ENCODE assay signal across 10 cellular contexts in genomic region chr7:128891110-128891941, GRCh38. TPM values are rescaled to one million over a fixed set of nuclear protein-coding genes. Genes with fewer than 3 reads are reported as not detected.
DNase-seq lines count a peak whose midpoint lies in the region; ATAC-seq and TF ChIP-seq lines count a peak whose summit lies in the region.
"Had no signal": no experiment of that assay in that cellular context is flagged by ENCODE, and none has a peak within 500 bp of the region (broad histone marks: within the 10 kb centered on the region; RNA-seq: fewer than 3 reads in every experiment).

No MANE protein-coding gene starts in this region.

- H3K9ac ChIP-seq in iPS-20b (ENCODE audit: low read depth, low read length) = no peak overlapping the region

- H3K27ac ChIP-seq in iPS-20b (ENCODE audit: low read length) (no peak overlapping the region), suprapubic skin (no peak overlapping the region)

- TF ChIP-seq CTCF in suprapubic skin (IDR thresholded peaks at IDR 0.05) = no peak

- no peaks in the 10 kb centered on the region for H3K9me3 Mint-ChIP-seq in activated T-cell treated with anti-CD3 and anti-CD28 coated beads, Interleukin-2, amount 50 U/mL, for 4 hours
- no peaks in the 10 kb centered on the region for H3K9me3 Mint-ChIP-seq in activated naive CD4-positive, alpha-beta T cell treated with anti-CD3 and anti-CD28 coated beads, Interleukin-2, amount 50 U/mL, for 24 hours
- H3K9me3 Mint-ChIP-seq: activated CD4-positive, alpha-beta memory T cell treated with anti-CD3 and anti-CD28 coated beads, Interleukin-2, amount 10 ng/mL, durations not matched to agents 7 days and 5 days had no signal

- H3K27me3 ChIP-seq in iPS-20b (ENCODE audit: insufficient read depth, low read length) (peaks cover 17% of the 10 kb centered on the region), suprapubic skin (peaks cover 9% of the 10 kb centered on the region)

- no peaks in the 10 kb centered on the region for H3K4me1 Mint-ChIP-seq in activated T-cell treated with anti-CD3 and anti-CD28 coated beads, Interleukin-2, amount 50 U/mL, for 4 hours (ENCODE audit: low read depth)
- no peaks in the 10 kb centered on the region for H3K4me1 Mint-ChIP-seq in activated naive CD4-positive, alpha-beta T cell treated with anti-CD3 and anti-CD28 coated beads, Interleukin-2, amount 50 U/mL, for 24 hours

- no peak for TF ChIP-seq EP300 in suprapubic skin (IDR thresholded peaks at IDR 0.05)

- H3K4me3 Mint-ChIP-seq in activated T-cell treated with anti-CD3 and anti-CD28 coated beads, Interleukin-2, amount 50 U/mL, for 4 hours = peak overlapping the region; percentile 16
- peak overlapping the region; percentile 13 for H3K4me3 Mint-ChIP-seq in activated naive CD4-positive, alpha-beta T cell treated with anti-CD3 and anti-CD28 coated beads, Interleukin-2, amount 50 U/mL, for 24 hours
- H3K4me3 Mint-ChIP-seq: activated CD4-positive, alpha-beta memory T cell treated with anti-CD3 and anti-CD28 coated beads, Interleukin-2, amount 10 ng/mL, durations not matched to agents 7 days and 5 days had no signal

- H3K9me3 ChIP-seq in iPS-20b (ENCODE audit: insufficient read depth, low read depth, low read length) (no peaks in the 10 kb centered on the region), suprapubic skin (no peaks in the 10 kb centered on the region)

- no peak for TF ChIP-seq POLR2A in suprapubic skin (IDR thresholded peaks at IDR 0.05)

- H3K27me3 Mint-ChIP-seq in activated T-cell treated with anti-CD3 and anti-CD28 coated beads, Interleukin-2, amount 50 U/mL, for 4 hours (ENCODE audit: low read depth) = peaks cover 20% of the 10 kb centered on the region
- peaks cover 10% of the 10 kb centered on the region for H3K27me3 Mint-ChIP-seq in activated naive CD4-positive, alpha-beta T cell treated with anti-CD3 and anti-CD28 coated beads, Interleukin-2, amount 50 U/mL, for 24 hours

- H3K4me3 ChIP-seq in iPS-20b (ENCODE audit: low read length) = peak overlapping the region; percentile 51; the same call in 1 of the 2 replicates
- peak overlapping the region; percentile 47 for H3K4me3 ChIP-seq in suprapubic skin

- ATAC-seq in activated T-cell treated with anti-CD3 and anti-CD28 coated beads, Interleukin-2, amount 50 U/mL, for 4 hours = peak; percentile 40 to 57

- H3K36me3 Mint-ChIP-seq in activated T-cell treated with anti-CD3 and anti-CD28 coated beads, Interleukin-2, amount 50 U/mL, for 4 hours (ENCODE audit: insufficient read depth) = no peaks in the 10 kb centered on the region
- no peaks in the 10 kb centered on the region for H3K36me3 Mint-ChIP-seq in activated naive CD4-positive, alpha-beta T cell treated with anti-CD3 and anti-CD28 coated beads, Interleukin-2, amount 50 U/mL, for 24 hours

- H3K4me1 ChIP-seq in iPS-20b (ENCODE audit: insufficient read depth, low read length) = peaks cover 5% of the 10 kb centered on the region
- H3K4me1 ChIP-seq in suprapubic skin = peaks cover 19% of the 10 kb centered on the region

- no peak for DNase-seq in activated T-cell treated with anti-CD3 and anti-CD28 coated beads, Interleukin-2, amount 50 U/mL, for 4 hours
- DNase-seq in activated T-cell treated with anti-CD3 and anti-CD28 coated beads for 4 hours (no peak), suprapubic skin (ENCODE audit: low spot score in 2 of 2) (peak in 1 of 2 donors; percentile 75), NCI-H2029 treated with DMSO at 0.1 percent for 48 hours (lab: John Stamatoyannopoulos, UW) (no peak), SW480 (ENCODE audit: low spot score) (no peak), NCI-H1092 (lab: John Stamatoyannopoulos, UW) (no peak)
- DNase-seq: activated CD4-positive, alpha-beta memory T cell treated with anti-CD3 and anti-CD28 coated beads, Interleukin-2, amount 10 ng/mL, durations not matched to agents 7 days and 5 days; AML-193 had no signal

- 76% methylated on average over 6 of the region's 41 CpGs for WGBS in suprapubic skin

- H3K36me3 ChIP-seq in iPS-20b (ENCODE audit: insufficient read depth, low read depth, low read length) = no peaks in the 10 kb centered on the region
- no peaks in the 10 kb centered on the region for H3K36me3 ChIP-seq in suprapubic skin

- H3K27ac Mint-ChIP-seq in activated naive CD4-positive, alpha-beta T cell treated with anti-CD3 and anti-CD28 coated beads, Interleukin-2, amount 50 U/mL, for 24 hours = no peak overlapping the region
- H3K27ac Mint-ChIP-seq: activated CD4-positive, alpha-beta memory T cell treated with anti-CD3 and anti-CD28 coated beads, Interleukin-2, amount 10 ng/mL, durations not matched to agents 7 days and 5 days had no signal

RNA-seq across cellular contexts. Expression of gene KCP, which starts 19.2 kb away (rescaled TPM):
- total RNA-seq in activated T-cell treated with anti-CD3 and anti-CD28 coated beads, Interleukin-2, amount 50 U/mL, for 4 hours = under 1 TPM; 0.10 to 0.40 (median 0.27) TPM
- under 1 TPM; 0.17 to 0.57 (median 0.36) TPM for total RNA-seq in suprapubic skin

RNA-seq across cellular contexts. Expression of gene ATP6V1F, which starts 28.7 kb away (rescaled TPM):
- total RNA-seq in activated T-cell treated with anti-CD3 and anti-CD28 coated beads, Interleukin-2, amount 50 U/mL, for 4 hours = 100 to 1,000 TPM; 120 to 137 (median 127) TPM
- 100 to 1,000 TPM in 3 of 4 donors, 10 to 100 TPM in 1; 78.4 to 165 (median 148) TPM for total RNA-seq in suprapubic skin

RNA-seq across cellular contexts. Expression of gene IRF5, which starts 46.4 kb away (rescaled TPM):
- 10 to 100 TPM in 1 of 3 donors, 1 to 10 TPM in 2; 4.2 to 15.4 (median 8.4) TPM for total RNA-seq in activated T-cell treated with anti-CD3 and anti-CD28 coated beads, Interleukin-2, amount 50 U/mL, for 4 hours
- total RNA-seq in suprapubic skin = 10 to 100 TPM in 3 of 4 donors, 1 to 10 TPM in 1; 8.9 to 22.8 (median 18.6) TPM
